ENCODE assay signal across 25 cellular contexts in the genomic region with DNA sequence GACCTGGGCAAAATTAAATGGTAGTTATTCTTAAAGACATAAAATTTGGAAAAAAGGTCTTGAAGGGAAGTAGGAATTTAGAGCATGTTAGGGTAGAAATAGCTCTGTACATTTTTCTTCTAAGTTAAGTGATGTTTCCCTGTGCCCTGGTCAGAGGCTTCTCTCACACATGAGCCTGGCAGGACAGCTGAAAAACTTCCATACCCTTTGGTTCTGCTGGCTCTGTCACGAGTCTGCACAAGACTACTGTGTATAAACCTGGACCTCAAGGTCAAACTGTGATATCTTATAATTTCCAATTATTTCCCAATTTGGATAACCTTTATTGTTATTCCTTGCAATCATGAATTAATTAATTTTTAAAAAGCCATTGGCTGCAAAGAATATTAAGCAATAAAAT.
"Had no signal": no experiment of that assay in that cellular context is flagged by ENCODE, and none has a peak within 500 bp of the region (broad histone marks: within the 10 kb centered on the region; RNA-seq: fewer than 3 reads in every experiment).

No MANE protein-coding gene starts in this region.

- H3K27me3 Mint-ChIP-seq: activated B cell treated with CpG ODN at 0.5 μM for 24 hours; activated CD4-positive, alpha-beta memory T cell treated with anti-CD3 and anti-CD28 coated beads for 36 hours; central memory CD8-positive, alpha-beta T cell; effector memory CD8-positive, alpha-beta T cell; progenitor cell of endocrine pancreas; stimulated activated naive B cell treated with anti-CD40 and anti-IgM and Interleukin-4, amounts not matched to agents 10 μg/mL and 1 μg/mL and 100 μg/mL, for 72 hours had no signal

- H3K27ac Mint-ChIP-seq: activated CD4-positive, alpha-beta memory T cell treated with anti-CD3 and anti-CD28 coated beads for 36 hours; activated CD8-positive, alpha-beta memory T cell treated with anti-CD3 and anti-CD28 coated beads, Interleukin-2, amount 10 ng/mL, durations not matched to agents 7 days and 5 days; activated naive CD4-positive, alpha-beta T cell treated with anti-CD3 and anti-CD28 coated beads, Interleukin-2, amount 50 U/mL, for 72 hours; effector memory CD8-positive, alpha-beta T cell; natural killer cell; progenitor cell of endocrine pancreas had no signal

- H3K27ac ChIP-seq: breast epithelium, colonic mucosa, dorsolateral prefrontal cortex, sigmoid colon, thoracic aorta, upper lobe of left lung had no signal

- H3K4me3 ChIP-seq: breast epithelium, colonic mucosa, dorsolateral prefrontal cortex, lung, sigmoid colon, smooth muscle cell, thoracic aorta, upper lobe of left lung had no signal

- H3K36me3 Mint-ChIP-seq: activated CD4-positive, alpha-beta memory T cell treated with anti-CD3 and anti-CD28 coated beads for 36 hours; activated CD8-positive, alpha-beta memory T cell treated with anti-CD3 and anti-CD28 coated beads, Interleukin-2, amount 10 ng/mL, durations not matched to agents 7 days and 5 days; immature natural killer cell; natural killer cell; stimulated activated naive B cell treated with anti-CD40 and anti-IgM and Interleukin-4, amounts not matched to agents 10 μg/mL and 1 μg/mL and 100 μg/mL, for 72 hours had no signal

- H3K4me3 Mint-ChIP-seq: activated CD4-positive, alpha-beta memory T cell treated with anti-CD3 and anti-CD28 coated beads for 36 hours; activated CD8-positive, alpha-beta memory T cell treated with anti-CD3 and anti-CD28 coated beads, Interleukin-2, amount 10 ng/mL, durations not matched to agents 7 days and 5 days; central memory CD8-positive, alpha-beta T cell; effector memory CD8-positive, alpha-beta T cell; immature natural killer cell; natural killer cell had no signal

- H3K9me3 Mint-ChIP-seq: activated B cell treated with CpG ODN at 0.5 μM for 24 hours; activated CD4-positive, alpha-beta memory T cell treated with anti-CD3 and anti-CD28 coated beads for 36 hours; central memory CD8-positive, alpha-beta T cell; natural killer cell had no signal

- DNase-seq: activated B cell treated with CpG ODN at 0.5 μM for 24 hours; activated effector memory CD4-positive, alpha-beta T cell treated with anti-CD3 and anti-CD28 coated beads, Interleukin-2, amount 50 U/mL, for 16 hours; amniotic stem cell; colonic mucosa; dorsolateral prefrontal cortex; effector memory CD8-positive, alpha-beta T cell; foreskin melanocyte; natural killer cell; retina; sigmoid colon; T-helper 9 cell; upper lobe of left lung had no signal

- ATAC-seq: esophagus mucosa, left lobe of liver had no signal
